In genomic region chr22:39631381-39631780, GRCh38 we compare ENCODE assay signal across 1 cellular context.
TF ChIP-seq lines count a peak whose summit lies in the region.

No MANE protein-coding gene starts in this region.

TF ChIP-seq in K562, 482 proteins besides CTCF, POLR2A, EP300 and RAD21 (continued from another document):
- TF ChIP-seq BCOR (IDR thresholded peaks at IDR 0.05) = peak; percentile 48; the same call in 1 of the 2 replicates
- 0 out of 2 replicates have a peak, but pooled peaks have one; percentile 51 for TF ChIP-seq SMARCA5 (IDR thresholded peaks at IDR 0.05)
- no peak for TF ChIP-seq ETV1 (tag; conservative IDR thresholded peaks at IDR 0.05; ENCODE audit: low read depth)
- TF ChIP-seq TFAP4 (CRISPR knock-in tag; IDR thresholded peaks at IDR 0.05; ENCODE audit: borderline replicate concordance) = no peak
TF ChIP-seq in K562: peak in this region for 4.
